ENCODE assay signal across 1 cellular context in genomic region chr9:99121604-99122003, GRCh38.
TF ChIP-seq lines count a peak whose summit lies in the region.

No MANE protein-coding gene starts in this region.

TF ChIP-seq in HepG2, 621 proteins besides CTCF, POLR2A, EP300 and RAD21:
- TF ChIP-seq E2F1 (CRISPR knock-in tag; IDR thresholded peaks at IDR 0.05) (no peak), ZNF616 (CRISPR knock-in tag; IDR thresholded peaks at IDR 0.05; ENCODE audit: low read depth) (no peak), CCAR2 (optimal IDR thresholded peaks at IDR 0.05; ENCODE audit: low read depth, low read length) (no peak), ZNF674 (CRISPR knock-in tag; IDR thresholded peaks at IDR 0.05; ENCODE audit: low read depth) (no peak)
